8 cellular contexts compared by ENCODE assay signal in the genomic region with DNA sequence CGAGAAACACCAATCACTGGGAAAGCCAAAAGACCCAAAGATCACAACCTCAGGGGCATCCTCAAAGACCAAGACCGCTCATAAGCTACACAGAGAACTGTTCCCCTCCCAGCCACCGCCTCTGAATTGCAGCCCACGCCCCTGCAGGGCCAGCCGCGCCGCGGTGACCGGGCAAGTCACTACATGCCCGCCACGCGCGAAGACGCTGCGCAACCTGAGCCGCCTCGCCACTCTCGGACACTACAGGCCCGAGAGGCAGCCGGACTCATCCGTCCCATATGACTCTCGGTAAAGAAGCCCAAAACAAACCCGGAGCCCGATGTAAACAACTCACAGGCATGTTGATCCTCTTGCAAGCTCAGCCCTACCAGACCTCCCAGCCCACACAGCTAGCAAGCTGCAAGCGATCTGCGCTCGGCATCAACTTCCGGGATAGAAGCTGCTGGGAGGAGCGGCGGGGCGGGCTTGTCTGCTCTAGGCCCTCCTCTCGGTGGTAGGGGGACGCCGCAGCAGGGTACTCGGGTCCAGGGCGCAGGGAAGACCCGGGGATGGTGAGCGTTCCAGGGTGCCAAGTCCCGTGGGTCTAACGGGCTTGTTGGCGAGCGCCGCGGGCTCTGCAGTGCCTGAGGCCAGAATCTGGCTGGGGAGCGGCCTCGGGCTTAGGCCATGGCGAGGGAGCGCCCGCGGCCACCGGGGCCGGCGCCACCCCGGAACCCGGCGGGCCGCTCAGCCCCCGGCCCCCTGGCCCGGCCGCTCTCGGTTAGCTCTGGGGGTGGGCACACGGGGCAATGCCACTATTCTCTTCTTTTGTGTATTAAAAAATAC. TPM values are rescaled to one million over a fixed set of nuclear protein-coding genes. Genes with fewer than 3 reads are reported as not detected.
DNase-seq lines count a peak whose midpoint lies in the region; ATAC-seq, FAIRE-seq and TF ChIP-seq lines count a peak whose summit lies in the region.

A gene (minus strand): TSS at position 412 of the 825 bp plus-strand sequence. CDS start 72 bp downstream, at position 340.

- peak; percentile 86 for DNase-seq in GM12864 (ENCODE audit: low read depth)
- DNase-seq in NCI-H1417 (lab: John Stamatoyannopoulos, UW) = peak; percentile 76 to 94 (median 91)
- DNase-seq in activated naive CD8-positive, alpha-beta T cell treated with anti-CD3 and anti-CD28 coated beads, Interleukin-2, amount 10 ng/mL, durations not matched to agents 7 days and 5 days = peak; percentile 87
- peak; percentile 97 for DNase-seq in Right ventricle myocardium inferior (ENCODE audit: missing footprints)
- DNase-seq in pancreas = peak; percentile 85 to 96 (median 89)
- peak; percentile 94 for DNase-seq in thyroid gland

- no peak for FAIRE-seq in pancreas (lab: Jason Lieb, UNC)

- no peaks in the 10 kb centered on the region for H4K20me1 ChIP-seq in SU-DHL-6 (ENCODE audit: low read depth, low read length)

- H3K36me3 ChIP-seq in SU-DHL-6 (ENCODE audit: low read length) = 0 out of 2 replicates have a peak, but pooled peaks cover 3% of the 10 kb centered on the region
- H3K36me3 ChIP-seq in pancreas = peaks cover 3 to 33% (median 20%) of the 10 kb centered on the region in 3 donors
- H3K36me3 ChIP-seq in thyroid gland = peaks cover 5 to 12% of the 10 kb centered on the region in 2 donors

- ATAC-seq in HG02759 (IDR thresholded peaks at IDR 0.05; ENCODE audit: unreplicated experiment) (peak; percentile 93), Right ventricle myocardium inferior (peak; percentile 98), pancreas (peak; percentile 94 to 98 (median 96))
- ATAC-seq in activated naive CD8-positive, alpha-beta T cell treated with anti-CD3 and anti-CD28 coated beads, Interleukin-2, amount 10 ng/mL, durations not matched to agents 7 days and 5 days (ENCODE audit: low read depth) = peak; percentile 97

- peaks cover 0 to 24% (median 0%) of the 10 kb centered on the region in 3 donors for H3K4me1 ChIP-seq in pancreas
- peaks cover 8% of the 10 kb centered on the region in 2 donors for H3K4me1 ChIP-seq in thyroid gland

- H3K27ac Mint-ChIP-seq in activated naive CD8-positive, alpha-beta T cell treated with anti-CD3 and anti-CD28 coated beads, Interleukin-2, amount 10 ng/mL, durations not matched to agents 7 days and 5 days = peak within 1 kb of the TSS; percentile 98

- H3F3A ChIP-seq in SU-DHL-6 (ENCODE audit: insufficient read depth) = peaks cover 3% of the 10 kb centered on the region; the same call in 1 of the 2 replicates

- H3K79me2 ChIP-seq in SU-DHL-6 (ENCODE audit: insufficient read depth, low read length) = 0 out of 2 replicates have a peak, but pooled peaks cover 7% of the 10 kb centered on the region

- peak within 1 kb of the TSS; percentile 74 for H3K9ac ChIP-seq in SU-DHL-6 (ENCODE audit: low read length)

- H3K4me2 ChIP-seq in SU-DHL-6 (ENCODE audit: low read depth, low read length, poor library complexity, severe bottlenecking) = peak within 1 kb of the TSS; percentile 71

- H3K9me2 ChIP-seq in SU-DHL-6 (replicated peaks; ENCODE audit: insufficient read depth, low read length) = no peaks in the 10 kb centered on the region

- H3K4me1 Mint-ChIP-seq in activated naive CD8-positive, alpha-beta T cell treated with anti-CD3 and anti-CD28 coated beads, Interleukin-2, amount 10 ng/mL, durations not matched to agents 7 days and 5 days = peaks cover 9% of the 10 kb centered on the region

- H3K4me3 Mint-ChIP-seq in activated naive CD8-positive, alpha-beta T cell treated with anti-CD3 and anti-CD28 coated beads, Interleukin-2, amount 10 ng/mL, durations not matched to agents 7 days and 5 days = peak within 1 kb of the TSS; percentile 98

- intact Hi-C loops in Right ventricle myocardium inferior (cut with DNase I) (loop anchor here (2.0 to 10.0 kb wide), 4 partner anchors 32 to 120 kb away; a partner anchor contains a TSS), pancreas (cut with DNase I) (no loop called here), thyroid gland (cut with DNase I) (no loop called here)

- no peaks in the 10 kb centered on the region for H3K9me3 ChIP-seq in SU-DHL-6 (ENCODE audit: insufficient read depth, low read length)
- no peaks in the 10 kb centered on the region for H3K9me3 ChIP-seq in pancreas
- H3K9me3 ChIP-seq in thyroid gland = no peaks in the 10 kb centered on the region

- peaks cover 20% of the 10 kb centered on the region for H3K36me3 Mint-ChIP-seq in activated naive CD8-positive, alpha-beta T cell treated with anti-CD3 and anti-CD28 coated beads, Interleukin-2, amount 10 ng/mL, durations not matched to agents 7 days and 5 days

- peak within 1 kb of the TSS; percentile 75 for H3K27ac ChIP-seq in SU-DHL-6 (ENCODE audit: low read depth, low read length)
- H3K27ac ChIP-seq in pancreas = peak within 1 kb of the TSS; percentile 71 to 96 (median 92)
- H3K27ac ChIP-seq in thyroid gland = peak within 1 kb of the TSS; percentile 93 to 98 (median 95)

- peak within 1 kb of the TSS; percentile 95 for H2AFZ ChIP-seq in SU-DHL-6 (ENCODE audit: low read depth, low read length, severe bottlenecking)

- no peak for TF ChIP-seq CTCF in GM12864 (IDR thresholded peaks at IDR 0.05; ENCODE audit: low read depth, low read length, missing control alignments)
- no peak for TF ChIP-seq CTCF in SU-DHL-6 (IDR thresholded peaks at IDR 0.05; ENCODE audit: insufficient read depth, low read length, poor library complexity, severe bottlenecking)
- TF ChIP-seq CTCF in pancreas (IDR thresholded peaks at IDR 0.05) = no peak
- no peak for TF ChIP-seq CTCF in thyroid gland (IDR thresholded peaks at IDR 0.05)

- H3K9me3 Mint-ChIP-seq in activated naive CD8-positive, alpha-beta T cell treated with anti-CD3 and anti-CD28 coated beads, Interleukin-2, amount 10 ng/mL, durations not matched to agents 7 days and 5 days = no peaks in the 10 kb centered on the region

- H3K27me3 ChIP-seq in SU-DHL-6 (ENCODE audit: low read length) (no peaks in the 10 kb centered on the region), pancreas (no peaks in the 10 kb centered on the region), thyroid gland (no peaks in the 10 kb centered on the region)

- H3K27me3 Mint-ChIP-seq in activated naive CD8-positive, alpha-beta T cell treated with anti-CD3 and anti-CD28 coated beads, Interleukin-2, amount 10 ng/mL, durations not matched to agents 7 days and 5 days = no peaks in the 10 kb centered on the region

- POLR2A ChIA-PET in activated naive CD8-positive, alpha-beta T cell treated with anti-CD3 and anti-CD28 coated beads, Interleukin-2, amount 10 ng/mL, durations not matched to agents 7 days and 5 days (lab: Charles Lee) = interaction anchor here (0.7 to 1.9 kb wide), 19 partner anchors 9 to 347 kb away, joined by 3 to 28 read pairs (median 6); a partner anchor contains a TSS

- H3K4me3 ChIP-seq in GM12864 (ENCODE audit: low read depth, low read length) (peak within 1 kb of the TSS; percentile 75), SU-DHL-6 (ENCODE audit: insufficient read depth, low read length, poor library complexity, severe bottlenecking) (peak within 1 kb of the TSS; percentile 79), pancreas (peak within 1 kb of the TSS; percentile 65 to 83 (median 80)), thyroid gland (replicated peaks in 1 of 3) (peak within 1 kb of the TSS; percentile 54 to 71 (median 68))

- WGBS in pancreas, 2 donors = 0% methylated on average over 62 of the region's 62 CpGs
- WGBS in thyroid gland, 2 donors = 0 to 1% methylated on average over 18 to 35 of the region's 62 CpGs

- TF ChIP-seq POLR2A in thyroid gland (IDR thresholded peaks at IDR 0.05) = peak; percentile 64 to 97

RNA-seq across cellular contexts. Expression of the gene that starts here (rescaled TPM):
- 100 to 1,000 TPM; 177 to 179 TPM for total RNA-seq in activated naive CD8-positive, alpha-beta T cell treated with anti-CD3 and anti-CD28 coated beads, Interleukin-2, amount 10 ng/mL, durations not matched to agents 7 days and 5 days
- total RNA-seq in Right ventricle myocardium inferior (193 TPM), pancreas (100 to 1,000 TPM in 4 of 6 donors, 10 to 100 TPM in 2; 73.2 to 140 (median 116) TPM), thyroid gland (100 to 1,000 TPM in 1 of 4 donors, 10 to 100 TPM in 3; 38.6 to 126 (median 88.9) TPM)
- 100 to 1,000 TPM; 129 to 176 TPM for polyA plus RNA-seq in pancreas

Comparison
In these comparisons a context has a peak if more than half of its experiments do, and no peak if none do; other contexts are left out.
1. Peak in every context shown above with its lines: DNase-seq, ATAC-seq, H3K4me3 ChIP-seq and H3K27ac ChIP-seq.